12 cellular contexts compared by ENCODE assay signal in genomic region chr18:58046794-58047555, GRCh38. TPM values are rescaled to one million over a fixed set of nuclear protein-coding genes. Genes with fewer than 3 reads are reported as not detected.
DNase-seq lines count a peak whose midpoint lies in the region; ATAC-seq and TF ChIP-seq lines count a peak whose summit lies in the region.
"Had no signal": no experiment of that assay in that cellular context is flagged by ENCODE, and none has a peak within 500 bp of the region (broad histone marks: within the 10 kb centered on the region; RNA-seq: fewer than 3 reads in every experiment).

No MANE protein-coding gene starts in this region.

- no peaks in the 10 kb centered on the region for H3K36me3 ChIP-seq in HEK293 (ENCODE audit: control insufficient read depth in 2 of 2, insufficient read depth in 1 of 2, low read length in 2 of 2)
- H3K36me3 ChIP-seq in WERI-Rb-1: 0 out of 2 replicates have a peak, but pooled peaks cover 3% of the 10 kb centered on the region
- H3K36me3 ChIP-seq in iPS-18a (ENCODE audit: control insufficient read depth, low read depth, low read length): no peaks in the 10 kb centered on the region
- H3K36me3 ChIP-seq in sigmoid colon: no peaks in the 10 kb centered on the region
- H3K36me3 ChIP-seq: esophagus squamous epithelium had no signal

- no peaks in the 10 kb centered on the region for H3K27me3 ChIP-seq in WERI-Rb-1 (ENCODE audit: insufficient read depth, low read depth, severe bottlenecking)
- H3K27me3 ChIP-seq in iPS-18a (ENCODE audit: control insufficient read depth, insufficient read depth, low read length): peaks cover 30% of the 10 kb centered on the region
- no peaks in the 10 kb centered on the region for H3K27me3 ChIP-seq in sigmoid colon
- H3K27me3 ChIP-seq: esophagus squamous epithelium had no signal

- CTCF ChIA-PET in HEK293 (lab: Yijun Ruan, JAX): interaction anchor here (0.6 to 3.1 kb wide), 13 partner anchors 8 to 289 kb away, joined by 3 to 21 read pairs (median 3); no protein-coding TSS in a partner anchor

- intact Hi-C loops in sigmoid colon (cut with DNase I): loop anchor here (5.0 to 10.0 kb wide), 3 partner anchors 208 to 425 kb away; partner anchors contain the start of gene NARS1

- TF ChIP-seq EP300 in sigmoid colon (IDR thresholded peaks at IDR 0.05): no peak

- H3K27ac ChIP-seq in HEK293 (ENCODE audit: extremely low read depth, low read depth, low read length) (no peak overlapping the region), WERI-Rb-1 (no peak overlapping the region), iPS-18a (ENCODE audit: low read length) (no peak overlapping the region), sigmoid colon (peak overlapping the region; percentile 75 to 90 (median 87))

- H3K4me3 ChIP-seq in HEK293 (ENCODE audit: low read depth, low read length) (no peak overlapping the region), WERI-Rb-1 (ENCODE audit: low read depth, low read length) (peak overlapping the region; percentile 85; the same call in 1 of the 2 replicates), iPS-18a (ENCODE audit: low read length) (peak overlapping the region; percentile 97), sigmoid colon (peak overlapping the region in 1 of 4 donors; percentile 83)

- DNase-seq in WERI-Rb-1 (peak; percentile 44), sigmoid colon (no peak), occipital lobe (lab: John Stamatoyannopoulos, UW) (no peak), mesenteric fat pad (ENCODE audit: low spot score) (no peak)
- DNase-seq: activated CD4-positive, alpha-beta memory T cell treated with anti-CD3 and anti-CD28 coated beads for 36 hours; amniotic stem cell; esophagus squamous epithelium; NCI-H524 treated with DMSO at 0.1 percent for 48 hours had no signal

- TF ChIP-seq POLR2A in sigmoid colon (IDR thresholded peaks at IDR 0.05): no peak

- no peaks in the 10 kb centered on the region for H3K9me3 ChIP-seq in HEK293 (ENCODE audit: control insufficient read depth, insufficient read depth, low read depth, low read length)
- H3K9me3 ChIP-seq in WERI-Rb-1 (ENCODE audit: severe bottlenecking): no peaks in the 10 kb centered on the region
- H3K9me3 ChIP-seq in iPS-18a (ENCODE audit: control insufficient read depth, low read depth, low read length): no peaks in the 10 kb centered on the region
- no peaks in the 10 kb centered on the region for H3K9me3 ChIP-seq in sigmoid colon
- H3K9me3 ChIP-seq: esophagus squamous epithelium had no signal

- H3K9ac ChIP-seq in iPS-18a (ENCODE audit: low read length): no peak overlapping the region

- POLR2A ChIA-PET in HEK293 (lab: Yijun Ruan, JAX): interaction anchor here (0.5 kb wide), 1 partner anchor 10 kb away, joined by 3 read pairs; no protein-coding TSS in a partner anchor

- peaks cover 11% of the 10 kb centered on the region for H3K4me1 ChIP-seq in HEK293 (ENCODE audit: control insufficient read depth, insufficient read depth, low read length)
- H3K4me1 ChIP-seq in iPS-18a (ENCODE audit: control insufficient read depth, low read depth, low read length): peaks cover 20% of the 10 kb centered on the region
- peaks cover 0 to 34% (median 23%) of the 10 kb centered on the region in 4 donors for H3K4me1 ChIP-seq in sigmoid colon

- TF ChIP-seq CTCF in HEK293 (tag by site-specific recombination; IDR thresholded peaks at IDR 0.05): no peak
- peak; percentile 63 for TF ChIP-seq CTCF in WERI-Rb-1 (IDR thresholded peaks at IDR 0.05; ENCODE audit: low read depth, low read length)
- TF ChIP-seq CTCF in sigmoid colon (IDR thresholded peaks at IDR 0.05): no peak

- ATAC-seq in HG02759 (IDR thresholded peaks at IDR 0.05; ENCODE audit: unreplicated experiment) (no peak), GM21786 (IDR thresholded peaks at IDR 0.05; ENCODE audit: unreplicated experiment) (no peak)

- 67 to 81% methylated on average over 12 of the region's 12 CpGs for WGBS in sigmoid colon, 2 donors

TF ChIP-seq in HEK293, 187 proteins besides CTCF, POLR2A, EP300 and RAD21:
- 0 out of 2 replicates have a peak, but pooled peaks have one; percentile 1 for TF ChIP-seq INSM2 (tag by site-specific recombination; IDR thresholded peaks at IDR 0.05)
- TF ChIP-seq ZNF544 (tag by site-specific recombination; IDR thresholded peaks at IDR 0.05): no peak
- TF ChIP-seq PRDM1 (tag by site-specific recombination; IDR thresholded peaks at IDR 0.05): peak; percentile 18; the same call in 1 of the 2 replicates

RNA-seq across cellular contexts. Expression of gene NEDD4L, which starts 2.9 kb away (rescaled TPM):
- total RNA-seq in sigmoid colon (10 to 100 TPM; 52.0 to 62.9 (median 55.9) TPM), occipital lobe (152 TPM), mesenteric fat pad (43.7 TPM)
- polyA plus RNA-seq in sigmoid colon: 100 to 1,000 TPM in 1 of 3 donors, 10 to 100 TPM in 2; 56.1 to 104 (median 64.3) TPM

Comparison
In these comparisons a context has a peak if more than half of its experiments do, and no peak if none do; other contexts are left out.
1. H3K27ac ChIP-seq: peak in sigmoid colon (4 of 4); none in HEK293 (single experiment), WERI-Rb-1 (single experiment) and iPS-18a (single experiment).